In the genomic region with DNA sequence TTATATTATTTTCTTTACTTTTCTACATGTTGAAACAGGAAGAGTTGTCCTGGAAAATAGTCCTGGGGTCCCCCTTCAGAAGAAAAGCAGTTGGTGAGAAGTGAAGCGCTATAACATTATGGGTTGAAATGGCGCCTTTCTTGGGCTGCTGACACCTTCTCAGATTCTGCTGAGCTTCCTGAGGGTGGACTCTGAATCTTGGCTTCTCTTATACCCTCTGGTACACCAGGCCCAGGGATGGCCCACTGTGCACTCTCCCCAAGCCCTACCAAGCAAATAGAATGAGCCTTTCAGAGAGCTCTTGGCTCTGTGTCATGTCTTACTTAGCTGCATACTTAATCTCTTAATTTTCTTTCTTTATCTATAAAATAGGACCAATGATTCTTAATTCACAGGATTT, we compare ENCODE assay signal across 20 cellular contexts. TPM values are rescaled to one million over a fixed set of nuclear protein-coding genes. Genes with fewer than 3 reads are reported as not detected.
DNase-seq lines count a peak whose midpoint lies in the region; ATAC-seq and TF ChIP-seq lines count a peak whose summit lies in the region.
"Had no signal": no experiment of that assay in that cellular context is flagged by ENCODE, and none has a peak within 500 bp of the region (broad histone marks: within the 10 kb centered on the region; RNA-seq: fewer than 3 reads in every experiment).

No MANE protein-coding gene starts in this region.

- H3K4me3 ChIP-seq in CD8-positive, alpha-beta T cell (ENCODE audit: low read depth, low read length), result no peak overlapping the region

- H3K4me1 Mint-ChIP-seq in activated T-cell treated with anti-CD3 and anti-CD28 coated beads, Interleukin-2, amount 50 U/mL, for 24 hours (ENCODE audit: low read depth), result peaks cover 93% of the 10 kb centered on the region
- H3K4me1 Mint-ChIP-seq in activated T-cell treated with anti-CD3 and anti-CD28 coated beads, Interleukin-2, amount 50 U/mL, for 72 hours (ENCODE audit: low read depth), result peaks cover 98% of the 10 kb centered on the region
- peaks cover 94% of the 10 kb centered on the region for H3K4me1 Mint-ChIP-seq in CD8-positive, alpha-beta T cell (ENCODE audit: low read depth)
- H3K4me1 Mint-ChIP-seq in activated T-helper 17 cell treated with anti-CD3 and anti-CD28 coated beads, Interleukin-2, amount 50 U/mL, for 72 hours, result peaks cover 70% of the 10 kb centered on the region
- H3K4me1 Mint-ChIP-seq in natural killer cell treated with Interleukin-12 subunit alpha and Interleukin-12 subunit beta and Interleukin-15 and Interleukin-18, amount 100 ng/mL, for 72 hours (ENCODE audit: low read depth in 2 of 2), result peaks cover 85 to 87% of the 10 kb centered on the region in 2 donors

- H3K4me1 ChIP-seq in CD8-positive, alpha-beta T cell (ENCODE audit: insufficient read depth, low read length), result peaks cover 84% of the 10 kb centered on the region

- H3K9me3 Mint-ChIP-seq in activated T-cell treated with anti-CD3 and anti-CD28 coated beads, Interleukin-2, amount 50 U/mL, for 24 hours, result no peaks in the 10 kb centered on the region
- no peaks in the 10 kb centered on the region for H3K9me3 Mint-ChIP-seq in activated T-cell treated with anti-CD3 and anti-CD28 coated beads, Interleukin-2, amount 50 U/mL, for 72 hours
- no peaks in the 10 kb centered on the region for H3K9me3 Mint-ChIP-seq in CD8-positive, alpha-beta T cell
- no peaks in the 10 kb centered on the region for H3K9me3 Mint-ChIP-seq in activated T-helper 17 cell treated with anti-CD3 and anti-CD28 coated beads, Interleukin-2, amount 50 U/mL, for 72 hours
- H3K9me3 Mint-ChIP-seq in natural killer cell treated with Interleukin-12 subunit alpha and Interleukin-12 subunit beta and Interleukin-15 and Interleukin-18, amount 100 ng/mL, for 72 hours, result no peaks in the 10 kb centered on the region
- H3K9me3 Mint-ChIP-seq: H9 had no signal

- POLR2A ChIA-PET in CD8-positive, alpha-beta T cell (lab: Charles Lee), result interaction anchor here (0.7 to 3.4 kb wide), 3 partner anchors 12 to 42 kb away, joined by 3 to 14 read pairs (median 4); a partner anchor contains a TSS

- no peak overlapping the region for H3K4me3 Mint-ChIP-seq in activated T-cell treated with anti-CD3 and anti-CD28 coated beads, Interleukin-2, amount 50 U/mL, for 24 hours
- no peak overlapping the region for H3K4me3 Mint-ChIP-seq in activated T-cell treated with anti-CD3 and anti-CD28 coated beads, Interleukin-2, amount 50 U/mL, for 72 hours
- H3K4me3 Mint-ChIP-seq in CD8-positive, alpha-beta T cell, result no peak overlapping the region
- peak overlapping the region; percentile 72 for H3K4me3 Mint-ChIP-seq in activated T-helper 17 cell treated with anti-CD3 and anti-CD28 coated beads, Interleukin-2, amount 50 U/mL, for 72 hours
- H3K4me3 Mint-ChIP-seq in natural killer cell treated with Interleukin-12 subunit alpha and Interleukin-12 subunit beta and Interleukin-15 and Interleukin-18, amount 100 ng/mL, for 72 hours, result peak overlapping the region; percentile 18
- H3K4me3 Mint-ChIP-seq: H9 had no signal

- H3K9me3 ChIP-seq in CD8-positive, alpha-beta T cell (ENCODE audit: low read length), result no peaks in the 10 kb centered on the region

- CTCF ChIA-PET in CD8-positive, alpha-beta T cell (lab: Charles Lee), result interaction anchor here (0.7 to 4.5 kb wide), 3 partner anchors 21 to 58 kb away, joined by 3 to 14 read pairs (median 3); no protein-coding TSS in a partner anchor

- no peak overlapping the region for H3K27ac ChIP-seq in CD8-positive, alpha-beta T cell (ENCODE audit: low read depth, low read length)
- H3K27ac ChIP-seq: C4-2B had no signal

- no peaks in the 10 kb centered on the region for H3K27me3 ChIP-seq in CD8-positive, alpha-beta T cell (ENCODE audit: insufficient read depth, low read length)

- no peaks in the 10 kb centered on the region for H3K27me3 Mint-ChIP-seq in activated T-cell treated with anti-CD3 and anti-CD28 coated beads, Interleukin-2, amount 50 U/mL, for 24 hours
- H3K27me3 Mint-ChIP-seq in activated T-cell treated with anti-CD3 and anti-CD28 coated beads, Interleukin-2, amount 50 U/mL, for 72 hours (ENCODE audit: low read depth), result no peaks in the 10 kb centered on the region
- H3K27me3 Mint-ChIP-seq in CD8-positive, alpha-beta T cell (ENCODE audit: low read depth), result no peaks in the 10 kb centered on the region
- no peaks in the 10 kb centered on the region for H3K27me3 Mint-ChIP-seq in activated T-helper 17 cell treated with anti-CD3 and anti-CD28 coated beads, Interleukin-2, amount 50 U/mL, for 72 hours
- H3K27me3 Mint-ChIP-seq in natural killer cell treated with Interleukin-12 subunit alpha and Interleukin-12 subunit beta and Interleukin-15 and Interleukin-18, amount 100 ng/mL, for 72 hours, result no peaks in the 10 kb centered on the region

- no peaks in the 10 kb centered on the region for H3K36me3 ChIP-seq in CD8-positive, alpha-beta T cell (ENCODE audit: insufficient read depth, low read length)

- TF ChIP-seq CTCF in CD8-positive, alpha-beta T cell (IDR thresholded peaks at IDR 0.05), result no peak

- H3K27ac Mint-ChIP-seq in activated T-cell treated with anti-CD3 and anti-CD28 coated beads, Interleukin-2, amount 50 U/mL, for 24 hours, result peak overlapping the region; percentile 79
- no peak overlapping the region for H3K27ac Mint-ChIP-seq in activated T-cell treated with anti-CD3 and anti-CD28 coated beads, Interleukin-2, amount 50 U/mL, for 72 hours
- peak overlapping the region; percentile 86 for H3K27ac Mint-ChIP-seq in CD8-positive, alpha-beta T cell
- H3K27ac Mint-ChIP-seq in activated T-helper 17 cell treated with anti-CD3 and anti-CD28 coated beads, Interleukin-2, amount 50 U/mL, for 72 hours, result peak overlapping the region; percentile 24
- peak overlapping the region; percentile 96 to 98 for H3K27ac Mint-ChIP-seq in natural killer cell treated with Interleukin-12 subunit alpha and Interleukin-12 subunit beta and Interleukin-15 and Interleukin-18, amount 100 ng/mL, for 72 hours
- H3K27ac Mint-ChIP-seq: H9 had no signal

- DNase-seq in activated T-cell treated with anti-CD3 and anti-CD28 coated beads, Interleukin-2, amount 50 U/mL, for 24 hours, result peak; percentile 28
- no peak for DNase-seq in activated T-cell treated with anti-CD3 and anti-CD28 coated beads, Interleukin-2, amount 50 U/mL, for 72 hours
- DNase-seq in CD8-positive, alpha-beta T cell, result no peak
- no peak for DNase-seq in natural killer cell treated with Interleukin-12 subunit alpha and Interleukin-12 subunit beta and Interleukin-15 and Interleukin-18, amount 100 ng/mL, for 72 hours (ENCODE audit: low spot score)
- DNase-seq in C1 segment of cervical spinal cord (lab: John Stamatoyannopoulos, UW), result no peak
- no peak for DNase-seq in iPS-NIHi7 (ENCODE audit: extremely low spot score)
- DNase-seq: DMS153; GF-D8; H9; KG1; NCI-H1417; NCI-H187; NCI-H2107; NCI-H510A; NCI-H748 treated with DMSO at 0.1 percent for 48 hours; NK-92 treated with Interleukin-12 subunit alpha and Interleukin-12 subunit beta, amount 100 ng/mL, for 24 hours had no signal

- ATAC-seq in activated T-cell treated with anti-CD3 and anti-CD28 coated beads, Interleukin-2, amount 50 U/mL, for 72 hours (replicated peaks in 1 of 2), result no peak
- no peak for ATAC-seq in CD8-positive, alpha-beta T cell
- ATAC-seq in activated T-helper 17 cell treated with anti-CD3 and anti-CD28 coated beads, Interleukin-2, amount 50 U/mL, for 72 hours (replicated peaks), result no peak
- no peak for ATAC-seq in natural killer cell treated with Interleukin-12 subunit alpha and Interleukin-12 subunit beta and Interleukin-15 and Interleukin-18, amount 100 ng/mL, for 72 hours
- ATAC-seq: Right ventricle myocardium inferior had no signal

- intact Hi-C loops in CD8-positive, alpha-beta T cell (cut with DNase I, micrococcal nuclease), result no loop called here

- peaks cover 71% of the 10 kb centered on the region for H3K36me3 Mint-ChIP-seq in activated T-cell treated with anti-CD3 and anti-CD28 coated beads, Interleukin-2, amount 50 U/mL, for 24 hours (ENCODE audit: low read depth)
- H3K36me3 Mint-ChIP-seq in activated T-cell treated with anti-CD3 and anti-CD28 coated beads, Interleukin-2, amount 50 U/mL, for 72 hours (ENCODE audit: insufficient read depth in 2 of 2), result peaks cover 9 to 32% of the 10 kb centered on the region in 2 donors
- peaks cover 57% of the 10 kb centered on the region for H3K36me3 Mint-ChIP-seq in CD8-positive, alpha-beta T cell
- peaks cover 100% of the 10 kb centered on the region for H3K36me3 Mint-ChIP-seq in activated T-helper 17 cell treated with anti-CD3 and anti-CD28 coated beads, Interleukin-2, amount 50 U/mL, for 72 hours (ENCODE audit: low read depth)
- H3K36me3 Mint-ChIP-seq in natural killer cell treated with Interleukin-12 subunit alpha and Interleukin-12 subunit beta and Interleukin-15 and Interleukin-18, amount 100 ng/mL, for 72 hours, result peaks cover 26% of the 10 kb centered on the region

RNA-seq across cellular contexts. Expression of a gene that starts 42.3 kb away (rescaled TPM):
- 100 to 1,000 TPM; 160 to 178 TPM for total RNA-seq in activated T-cell treated with anti-CD3 and anti-CD28 coated beads, Interleukin-2, amount 50 U/mL, for 72 hours
- total RNA-seq in CD8-positive, alpha-beta T cell, result 100 to 1,000 TPM; 327 to 331 TPM
- 100 to 1,000 TPM; 168 to 217 TPM for total RNA-seq in activated T-helper 17 cell treated with anti-CD3 and anti-CD28 coated beads, Interleukin-2, amount 50 U/mL, for 72 hours
- total RNA-seq in natural killer cell treated with Interleukin-12 subunit alpha and Interleukin-12 subunit beta and Interleukin-15 and Interleukin-18, amount 100 ng/mL, for 72 hours, result 100 to 1,000 TPM; 169 to 384 TPM
- total RNA-seq: HT-29 had no signal

Comparison
In these comparisons a context has a peak if more than half of its experiments do, and no peak if none do; other contexts are left out.
1. H3K4me3 Mint-ChIP-seq: peak in activated T-helper 17 cell treated with anti-CD3 and anti-CD28 coated beads, Interleukin-2, amount 50 U/mL, for 72 hours (single experiment) and natural killer cell treated with Interleukin-12 subunit alpha and Interleukin-12 subunit beta and Interleukin-15 and Interleukin-18, amount 100 ng/mL, for 72 hours (single experiment); none in activated T-cell treated with anti-CD3 and anti-CD28 coated beads, Interleukin-2, amount 50 U/mL, for 24 hours (single experiment), activated T-cell treated with anti-CD3 and anti-CD28 coated beads, Interleukin-2, amount 50 U/mL, for 72 hours (0 of 2) and CD8-positive, alpha-beta T cell (single experiment).